16 cellular contexts compared by ENCODE assay signal in the genomic region with DNA sequence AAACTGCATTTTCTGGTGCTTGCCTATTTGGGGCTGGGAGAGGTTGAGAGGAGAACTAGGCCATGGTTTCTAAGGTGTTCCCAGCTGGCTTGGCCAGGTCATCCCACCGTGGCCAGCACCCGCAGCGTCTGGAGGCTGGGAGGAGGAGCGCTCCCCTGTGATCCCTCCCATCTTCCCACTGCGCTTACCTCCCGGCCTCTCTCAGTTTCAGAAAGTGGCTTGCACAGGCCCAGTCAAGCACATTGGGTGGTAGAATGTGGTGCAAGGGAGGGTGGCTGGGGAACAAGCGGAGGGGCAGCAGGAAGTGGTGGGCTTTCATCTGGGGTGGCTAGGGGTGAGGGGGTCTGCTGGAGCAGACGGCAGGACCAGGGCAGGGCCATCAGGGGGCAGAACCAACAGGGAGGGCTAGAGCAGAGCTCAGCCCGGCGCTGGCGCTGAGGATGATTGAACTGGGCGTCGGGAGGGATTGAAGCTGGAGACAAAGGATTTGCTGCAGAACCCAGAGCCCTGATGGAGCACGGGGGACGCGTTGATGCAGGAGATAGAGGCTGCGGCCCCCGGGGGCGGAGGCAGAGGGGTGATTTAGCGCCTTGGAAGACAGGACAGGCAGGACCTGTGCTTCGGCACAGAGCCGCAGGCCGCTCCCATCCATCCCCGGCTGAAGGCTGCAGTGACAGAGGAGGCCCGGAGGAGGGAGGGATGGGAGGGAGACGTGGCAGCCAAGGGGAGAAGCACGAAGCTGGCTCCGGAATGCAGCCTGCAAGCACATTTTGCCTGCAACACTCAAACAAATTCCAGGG.
DNase-seq lines count a peak whose midpoint lies in the region; ATAC-seq and TF ChIP-seq lines count a peak whose summit lies in the region.
"Had no signal": no experiment of that assay in that cellular context is flagged by ENCODE, and none has a peak within 500 bp of the region (broad histone marks: within the 10 kb centered on the region; RNA-seq: fewer than 3 reads in every experiment).

No MANE protein-coding gene starts in this region.

- no TSS peak for BruUV-seq in Calu3 (replicated peaks; lab: Mats Ljungman, UMichigan)

- no peak for ATAC-seq in naive thymus-derived CD4-positive, alpha-beta T cell
- no peak for ATAC-seq in activated CD4-positive, alpha-beta T cell treated with anti-CD3 and anti-CD28 coated beads for 36 hours
- ATAC-seq in HG03354 (IDR thresholded peaks at IDR 0.05; ENCODE audit: poor library complexity, severe bottlenecking, unreplicated experiment), result no peak
- ATAC-seq: activated T-cell treated with anti-CD3 and anti-CD28 coated beads, Interleukin-2, amount 50 U/mL, for 4 hours; stimulated activated memory B cell treated with anti-CD40 and anti-IgM and Interleukin-4, amounts not matched to agents 10 μg/mL and 1 μg/mL and 100 μg/mL, for 72 hours had no signal

- H3K27me3 Mint-ChIP-seq in naive thymus-derived CD4-positive, alpha-beta T cell, result peaks cover 0 to 36% (median 18%) of the 10 kb centered on the region in 5 donors
- H3K27me3 Mint-ChIP-seq in activated CD4-positive, alpha-beta T cell treated with anti-CD3 and anti-CD28 coated beads for 36 hours, result peaks cover 9% of the 10 kb centered on the region
- H3K27me3 Mint-ChIP-seq in Calu3 (ENCODE audit: unreplicated experiment), result peaks cover 82% of the 10 kb centered on the region

- H3K27ac ChIP-seq in naive thymus-derived CD4-positive, alpha-beta T cell (ENCODE audit: low read depth, low read length), result no peak overlapping the region
- H3K27ac ChIP-seq: C4-2B had no signal

- DNase-seq in BJ (ENCODE audit: low read depth) (no peak), amygdala (lab: John Stamatoyannopoulos, UW) (peak in 29 of 56 donors; percentile 11 to 59 (median 32)), globus pallidus (ENCODE audit: low spot score) (peak; percentile 65), occipital lobe (lab: John Stamatoyannopoulos, UW) (peak; percentile 23), Calu3 (no peak)
- no peak for DNase-seq in naive thymus-derived CD4-positive, alpha-beta T cell
- DNase-seq in activated CD4-positive, alpha-beta T cell treated with anti-CD3 and anti-CD28 coated beads for 36 hours, result no peak
- DNase-seq: activated B cell treated with CpG ODN at 0.5 μM for 24 hours; activated T-cell treated with anti-CD3 and anti-CD28 coated beads, Interleukin-2, amount 50 U/mL, for 4 hours; erythroblast; kidney; NCI-H1694; NK-92 treated with Interleukin-12 subunit alpha and Interleukin-12 subunit beta, amount 100 ng/mL, for 24 hours had no signal

- no peaks in the 10 kb centered on the region for H3K36me3 ChIP-seq in BJ (ENCODE audit: control insufficient read depth, insufficient read depth, low read length)
- no peaks in the 10 kb centered on the region for H3K36me3 ChIP-seq in naive thymus-derived CD4-positive, alpha-beta T cell (ENCODE audit: control insufficient read depth in 2 of 3, insufficient read depth in 3 of 3, low read length in 3 of 3)

- no peak overlapping the region for H3K4me3 Mint-ChIP-seq in naive thymus-derived CD4-positive, alpha-beta T cell
- no peak overlapping the region for H3K4me3 Mint-ChIP-seq in activated CD4-positive, alpha-beta T cell treated with anti-CD3 and anti-CD28 coated beads for 36 hours
- H3K4me3 Mint-ChIP-seq in Calu3 (ENCODE audit: low read depth, unreplicated experiment), result no peak overlapping the region
- H3K4me3 Mint-ChIP-seq: activated B cell treated with CpG ODN at 0.5 μM for 24 hours; activated T-cell treated with anti-CD3 and anti-CD28 coated beads, Interleukin-2, amount 50 U/mL, for 4 hours; stimulated activated memory B cell treated with anti-CD40 and anti-IgM and Interleukin-4, amounts not matched to agents 10 μg/mL and 1 μg/mL and 100 μg/mL, for 72 hours had no signal

- intact Hi-C loops in naive thymus-derived CD4-positive, alpha-beta T cell (cut with micrococcal nuclease), result no loop called here
- intact Hi-C loops in activated CD4-positive, alpha-beta T cell treated with anti-CD3 and anti-CD28 coated beads for 36 hours (cut with DNase I, micrococcal nuclease), result no loop called here
- intact Hi-C loops in Calu3 (cut with micrococcal nuclease; ENCODE audit: unreplicated experiment), result no loop called here

- H3K27me3 ChIP-seq in BJ (ENCODE audit: control insufficient read depth, insufficient read depth, low read length), result peaks cover 15% of the 10 kb centered on the region
- H3K27me3 ChIP-seq in naive thymus-derived CD4-positive, alpha-beta T cell (ENCODE audit: control insufficient read depth in 2 of 2, insufficient read depth in 2 of 2, low read length in 2 of 2), result no peaks in the 10 kb centered on the region

- H3K9me3 Mint-ChIP-seq in naive thymus-derived CD4-positive, alpha-beta T cell, result peaks cover 0 to under 1% (median 0%) of the 10 kb centered on the region in 11 donors
- H3K9me3 Mint-ChIP-seq in activated CD4-positive, alpha-beta T cell treated with anti-CD3 and anti-CD28 coated beads for 36 hours (ENCODE audit: low read depth), result no peaks in the 10 kb centered on the region
- H3K9me3 Mint-ChIP-seq in Calu3 (ENCODE audit: low read depth, unreplicated experiment), result no peaks in the 10 kb centered on the region
- H3K9me3 Mint-ChIP-seq: activated B cell treated with CpG ODN at 0.5 μM for 24 hours; activated T-cell treated with anti-CD3 and anti-CD28 coated beads, Interleukin-2, amount 50 U/mL, for 4 hours; stimulated activated memory B cell treated with anti-CD40 and anti-IgM and Interleukin-4, amounts not matched to agents 10 μg/mL and 1 μg/mL and 100 μg/mL, for 72 hours had no signal

- POLR2A ChIA-PET in BJ (lab: Charles Lee), result interaction anchor here (0.7 kb wide), 1 partner anchor 41 kb away, joined by 3 read pairs; no protein-coding TSS in a partner anchor
- POLR2A ChIA-PET in naive thymus-derived CD4-positive, alpha-beta T cell (lab: Charles Lee), result no interaction called here
- POLR2A ChIA-PET in activated CD4-positive, alpha-beta T cell treated with anti-CD3 and anti-CD28 coated beads for 36 hours (lab: Charles Lee), result no interaction called here

- no peaks in the 10 kb centered on the region for H3K4me1 Mint-ChIP-seq in naive thymus-derived CD4-positive, alpha-beta T cell
- no peaks in the 10 kb centered on the region for H3K4me1 Mint-ChIP-seq in activated CD4-positive, alpha-beta T cell treated with anti-CD3 and anti-CD28 coated beads for 36 hours
- H3K4me1 Mint-ChIP-seq in Calu3 (ENCODE audit: low read depth, unreplicated experiment), result no peaks in the 10 kb centered on the region
- H3K4me1 Mint-ChIP-seq: activated B cell treated with CpG ODN at 0.5 μM for 24 hours; stimulated activated memory B cell treated with anti-CD40 and anti-IgM and Interleukin-4, amounts not matched to agents 10 μg/mL and 1 μg/mL and 100 μg/mL, for 72 hours had no signal

- H3K9me3 ChIP-seq in naive thymus-derived CD4-positive, alpha-beta T cell (ENCODE audit: control insufficient read depth in 2 of 3, low read length in 3 of 3), result no peaks in the 10 kb centered on the region

- no peaks in the 10 kb centered on the region for H3K36me3 Mint-ChIP-seq in naive thymus-derived CD4-positive, alpha-beta T cell
- no peaks in the 10 kb centered on the region for H3K36me3 Mint-ChIP-seq in activated CD4-positive, alpha-beta T cell treated with anti-CD3 and anti-CD28 coated beads for 36 hours (ENCODE audit: low read depth)
- no peaks in the 10 kb centered on the region for H3K36me3 Mint-ChIP-seq in Calu3 (ENCODE audit: insufficient read depth, unreplicated experiment)
- H3K36me3 Mint-ChIP-seq: stimulated activated memory B cell treated with anti-CD40 and anti-IgM and Interleukin-4, amounts not matched to agents 10 μg/mL and 1 μg/mL and 100 μg/mL, for 72 hours had no signal

- H3K4me3 ChIP-seq in BJ (ENCODE audit: low read depth, low read length), result no peak overlapping the region
- no peak overlapping the region for H3K4me3 ChIP-seq in naive thymus-derived CD4-positive, alpha-beta T cell (ENCODE audit: low read length)

- 0 out of 2 replicates have a peak, but pooled peaks have one; percentile 9 for TF ChIP-seq CTCF in BJ (IDR thresholded peaks at IDR 0.05; ENCODE audit: insufficient read depth, low read depth, low read length)
- TF ChIP-seq CTCF in Calu3 (IDR thresholded peaks at IDR 0.05; ENCODE audit: unreplicated experiment), result no peak

- CTCF ChIA-PET in BJ (lab: Yijun Ruan, JAX) (interaction anchor here (0.7 to 1.2 kb wide), 3 partner anchors 18 to 107 kb away, joined by 3 to 4 read pairs (median 3); no protein-coding TSS in a partner anchor), Calu3 (lab: Charles Lee) (no interaction called here)
- CTCF ChIA-PET in naive thymus-derived CD4-positive, alpha-beta T cell (lab: Charles Lee), result no interaction called here
- CTCF ChIA-PET in activated CD4-positive, alpha-beta T cell treated with anti-CD3 and anti-CD28 coated beads for 36 hours (lab: Charles Lee), result interaction anchor here (1.4 kb wide), 1 partner anchor 107 kb away, joined by 3 read pairs; no protein-coding TSS in a partner anchor

- H3K4me1 ChIP-seq in naive thymus-derived CD4-positive, alpha-beta T cell (ENCODE audit: control insufficient read depth in 2 of 2, insufficient read depth in 2 of 2, low read length in 2 of 2), result no peaks in the 10 kb centered on the region

- no peak overlapping the region for H3K27ac Mint-ChIP-seq in naive thymus-derived CD4-positive, alpha-beta T cell
- H3K27ac Mint-ChIP-seq in activated CD4-positive, alpha-beta T cell treated with anti-CD3 and anti-CD28 coated beads for 36 hours, result no peak overlapping the region
- no peak overlapping the region for H3K27ac Mint-ChIP-seq in Calu3 (ENCODE audit: unreplicated experiment)
- H3K27ac Mint-ChIP-seq: activated B cell treated with CpG ODN at 0.5 μM for 24 hours; stimulated activated memory B cell treated with anti-CD40 and anti-IgM and Interleukin-4, amounts not matched to agents 10 μg/mL and 1 μg/mL and 100 μg/mL, for 72 hours had no signal

Comparison
In these comparisons a context has a peak if more than half of its experiments do, and no peak if none do; other contexts are left out.
1. DNase-seq: peak in amygdala (29 of 56), globus pallidus (single experiment) and occipital lobe (single experiment); none in BJ (single experiment), naive thymus-derived CD4-positive, alpha-beta T cell (0 of 9), activated CD4-positive, alpha-beta T cell treated with anti-CD3 and anti-CD28 coated beads for 36 hours (single experiment) and Calu3 (single experiment).
2. CTCF ChIA-PET loops: an anchor here in BJ (0.7 to 1.2 kb wide) and activated CD4-positive, alpha-beta T cell treated with anti-CD3 and anti-CD28 coated beads for 36 hours (1.4 kb wide); none called in naive thymus-derived CD4-positive, alpha-beta T cell and Calu3.